2 cellular contexts compared by ENCODE assay signal in the genomic region with DNA sequence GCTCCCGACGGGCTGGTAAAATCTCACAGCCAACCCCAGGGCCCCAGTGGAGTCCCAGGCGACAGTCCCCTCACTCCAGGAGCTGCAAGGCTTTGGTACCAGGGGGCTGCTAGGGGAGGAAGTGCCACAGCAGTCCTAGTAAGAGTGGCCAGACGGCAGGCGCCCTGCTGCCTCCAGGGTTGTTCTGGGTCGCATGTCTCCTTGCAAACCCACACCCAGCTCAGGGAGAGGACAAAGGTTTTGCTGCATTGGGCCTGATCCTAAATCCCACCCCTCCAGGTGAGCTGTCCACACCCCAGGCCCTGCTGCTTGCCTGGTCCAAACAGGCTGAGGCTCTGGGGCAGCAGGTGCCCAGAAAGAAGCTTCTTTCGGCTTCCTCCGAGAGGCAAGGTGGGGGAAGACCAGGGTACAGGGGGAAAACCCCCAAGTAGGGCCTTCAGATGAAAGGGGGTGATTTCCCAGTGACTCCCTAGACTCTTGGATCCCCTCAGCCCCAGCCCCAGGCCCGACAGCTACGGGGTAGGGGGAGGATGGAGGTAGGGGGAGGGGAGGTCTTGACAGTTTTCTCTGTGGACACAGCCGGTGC.
TF ChIP-seq lines count a peak whose summit lies in the region.

No MANE protein-coding gene starts in this region.

TF ChIP-seq in GM12891, 5 proteins besides CTCF, POLR2A, EP300 and RAD21:
- TF ChIP-seq POLR2AphosphoS5 (IDR thresholded peaks at IDR 0.05; ENCODE audit: low read depth, low read length) (no peak), SPI1 (IDR thresholded peaks at IDR 0.05; ENCODE audit: low read depth, low read length) (peak; percentile 66)

TF ChIP-seq in GM12878, 131 proteins besides CTCF, POLR2A, EP300 and RAD21:
- TF ChIP-seq SPI1 (IDR thresholded peaks at IDR 0.05; ENCODE audit: borderline replicate concordance, insufficient read depth, low read depth, low read length) (peak; percentile 59), IRF4 (IDR thresholded peaks at IDR 0.05; ENCODE audit: low read depth, low read length) (0 out of 2 replicates have a peak, but pooled peaks have one; percentile 17), RELA (IDR thresholded peaks at IDR 0.05; ENCODE audit: borderline replicate concordance, partially characterized antibody) (peak; percentile 76), USF1 (IDR thresholded peaks at IDR 0.05; ENCODE audit: borderline replicate concordance, extremely low read length, insufficient read depth, low read depth, low read length) (no peak), EED (IDR thresholded peaks at IDR 0.05; ENCODE audit: low read depth) (peak; percentile 28; the same call in 1 of the 2 replicates), HDGF (IDR thresholded peaks at IDR 0.05) (peak; percentile 36; the same call in 1 of the 2 replicates), E4F1 (IDR thresholded peaks at IDR 0.05; ENCODE audit: borderline replicate concordance, partially characterized antibody) (no peak), NBN (IDR thresholded peaks at IDR 0.05) (0 out of 2 replicates have a peak, but pooled peaks have one; percentile 25), RUNX3 (IDR thresholded peaks at IDR 0.05; ENCODE audit: low read length) (peak; percentile 12; the same call in 1 of the 2 replicates)
- TF ChIP-seq, protein P1, sequence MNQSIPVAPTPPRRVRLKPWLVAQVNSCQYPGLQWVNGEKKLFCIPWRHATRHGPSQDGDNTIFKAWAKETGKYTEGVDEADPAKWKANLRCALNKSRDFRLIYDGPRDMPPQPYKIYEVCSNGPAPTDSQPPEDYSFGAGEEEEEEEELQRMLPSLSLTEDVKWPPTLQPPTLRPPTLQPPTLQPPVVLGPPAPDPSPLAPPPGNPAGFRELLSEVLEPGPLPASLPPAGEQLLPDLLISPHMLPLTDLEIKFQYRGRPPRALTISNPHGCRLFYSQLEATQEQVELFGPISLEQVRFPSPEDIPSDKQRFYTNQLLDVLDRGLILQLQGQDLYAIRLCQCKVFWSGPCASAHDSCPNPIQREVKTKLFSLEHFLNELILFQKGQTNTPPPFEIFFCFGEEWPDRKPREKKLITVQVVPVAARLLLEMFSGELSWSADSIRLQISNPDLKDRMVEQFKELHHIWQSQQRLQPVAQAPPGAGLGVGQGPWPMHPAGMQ (IDR thresholded peaks at IDR 0.05; ENCODE audit: borderline replicate concordance) = no peak
- TF ChIP-seq, protein P2, sequence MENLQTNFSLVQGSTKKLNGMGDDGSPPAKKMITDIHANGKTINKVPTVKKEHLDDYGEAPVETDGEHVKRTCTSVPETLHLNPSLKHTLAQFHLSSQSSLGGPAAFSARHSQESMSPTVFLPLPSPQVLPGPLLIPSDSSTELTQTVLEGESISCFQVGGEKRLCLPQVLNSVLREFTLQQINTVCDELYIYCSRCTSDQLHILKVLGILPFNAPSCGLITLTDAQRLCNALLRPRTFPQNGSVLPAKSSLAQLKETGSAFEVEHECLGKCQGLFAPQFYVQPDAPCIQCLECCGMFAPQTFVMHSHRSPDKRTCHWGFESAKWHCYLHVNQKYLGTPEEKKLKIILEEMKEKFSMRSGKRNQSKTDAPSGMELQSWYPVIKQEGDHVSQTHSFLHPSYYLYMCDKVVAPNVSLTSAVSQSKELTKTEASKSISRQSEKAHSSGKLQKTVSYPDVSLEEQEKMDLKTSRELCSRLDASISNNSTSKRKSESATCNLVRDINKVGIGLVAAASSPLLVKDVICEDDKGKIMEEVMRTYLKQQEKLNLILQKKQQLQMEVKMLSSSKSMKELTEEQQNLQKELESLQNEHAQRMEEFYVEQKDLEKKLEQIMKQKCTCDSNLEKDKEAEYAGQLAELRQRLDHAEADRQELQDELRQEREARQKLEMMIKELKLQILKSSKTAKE (IDR thresholded peaks at IDR 0.05; ENCODE audit: low read depth, poor library complexity, severe bottlenecking) = no peak
